14 cellular contexts compared by ENCODE assay signal in the genomic region with DNA sequence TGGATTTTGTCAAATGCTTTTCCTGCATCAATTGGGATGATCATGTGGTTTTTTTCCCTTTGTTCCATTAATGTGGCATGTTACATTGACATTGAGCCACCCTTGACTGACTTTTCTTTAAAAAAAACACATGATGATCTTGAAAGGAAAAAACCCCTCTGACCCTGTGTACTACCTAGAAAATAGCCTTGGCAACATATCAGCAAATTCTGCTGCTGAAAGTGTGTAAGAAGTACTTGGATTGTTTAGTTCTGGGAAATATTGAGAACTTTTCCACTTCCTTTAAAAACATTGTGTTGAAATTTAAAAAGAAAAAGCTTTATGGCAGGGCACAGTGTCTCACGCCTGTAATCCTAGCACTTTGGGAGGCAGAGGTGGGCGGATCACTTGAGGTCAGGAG.
"Had no signal": no experiment of that assay in that cellular context is flagged by ENCODE, and none has a peak within 500 bp of the region (broad histone marks: within the 10 kb centered on the region; RNA-seq: fewer than 3 reads in every experiment).

No MANE protein-coding gene starts in this region.

- H3K4me3 ChIP-seq: mucosa of descending colon, SJCRH30, skin epidermis had no signal

- FAIRE-seq: bronchial epithelial cell had no signal

- H3K27me3 ChIP-seq: neutrophil, SJCRH30 had no signal

- ATAC-seq: activated CD8-positive, alpha-beta memory T cell treated with anti-CD3 and anti-CD28 coated beads, Interleukin-2, amount 10 ng/mL, durations not matched to agents 7 days and 5 days; mucosa of descending colon; naive thymus-derived CD8-positive, alpha-beta T cell; stimulated activated effector memory CD8-positive, alpha-beta T cell treated with anti-CD3 and anti-CD28 coated beads, Interleukin-12 subunit alpha, Interleukin-12 subunit beta, amount 100 ng/mL, for 72 hours had no signal

- DNase-seq: activated CD4-positive, alpha-beta T cell treated with anti-CD3 and anti-CD28 coated beads, Interleukin-2, amount 50 U/mL, for 4 hours; activated CD8-positive, alpha-beta memory T cell treated with anti-CD3 and anti-CD28 coated beads, Interleukin-2, amount 10 ng/mL, durations not matched to agents 7 days and 5 days; activated effector memory CD4-positive, alpha-beta T cell treated with Interleukin-2 at 50 U/mL for 16 hours; activated T-cell treated with anti-CD3 and anti-CD28 coated beads, Interleukin-2, amount 50 U/mL, for 24 hours; anterior cingulate cortex; hypothalamus; mucosa of descending colon; naive thymus-derived CD8-positive, alpha-beta T cell; SJCRH30; SW 1271 had no signal

- H3K36me3 ChIP-seq: neutrophil, SJCRH30 had no signal

- H3K4me1 ChIP-seq: SJCRH30 had no signal

- H3K9me3 ChIP-seq: neutrophil, SJCRH30 had no signal

- H3K27ac ChIP-seq: neutrophil, SJCRH30 had no signal
